26 cellular contexts compared by ENCODE assay signal in genomic region chr6:65570340-65570739, GRCh38.
"Had no signal": no experiment of that assay in that cellular context is flagged by ENCODE, and none has a peak within 500 bp of the region (broad histone marks: within the 10 kb centered on the region; RNA-seq: fewer than 3 reads in every experiment).

No MANE protein-coding gene starts in this region.

- ATAC-seq: activated T-helper 17 cell treated with anti-CD3 and anti-CD28 coated beads, Interleukin-2, amount 50 U/mL, for 72 hours had no signal

- H3K4me3 Mint-ChIP-seq: activated CD4-positive, alpha-beta memory T cell treated with anti-CD3 and anti-CD28 coated beads for 36 hours; activated CD4-positive, alpha-beta T cell treated with anti-CD3 and anti-CD28 coated beads, Interleukin-2, amount 10 ng/mL, durations not matched to agents 24 days and 14 days; activated naive CD4-positive, alpha-beta T cell treated with anti-CD3 and anti-CD28 coated beads for 36 hours; activated naive CD8-positive, alpha-beta T cell; activated T-helper 17 cell treated with anti-CD3 and anti-CD28 coated beads, Interleukin-2, amount 50 U/mL, for 72 hours; brain; central memory CD8-positive, alpha-beta T cell; T-helper 1 cell treated with Interleukin-12 subunit alpha and Interleukin-12 subunit beta and Interleukin-4 antibody, amounts not matched to agents 30 μg/mL and 1 μg/mL, for 36 hours had no signal

- H3K4me3 ChIP-seq: MG63, SJSA1 had no signal

- H3K27me3 Mint-ChIP-seq: activated CD4-positive, alpha-beta memory T cell treated with anti-CD3 and anti-CD28 coated beads for 36 hours; activated CD4-positive, alpha-beta T cell treated with anti-CD3 and anti-CD28 coated beads, Interleukin-2, amount 10 ng/mL, durations not matched to agents 24 days and 14 days; activated naive CD8-positive, alpha-beta T cell; activated T-helper 17 cell treated with anti-CD3 and anti-CD28 coated beads, Interleukin-2, amount 50 U/mL, for 72 hours; central memory CD8-positive, alpha-beta T cell had no signal

- H3K27ac Mint-ChIP-seq: activated CD4-positive, alpha-beta memory T cell treated with anti-CD3 and anti-CD28 coated beads for 36 hours; activated CD4-positive, alpha-beta T cell treated with anti-CD3 and anti-CD28 coated beads, Interleukin-2, amount 10 ng/mL, durations not matched to agents 24 days and 14 days; activated naive CD4-positive, alpha-beta T cell treated with anti-CD3 and anti-CD28 coated beads for 36 hours; activated naive CD8-positive, alpha-beta T cell; activated T-helper 17 cell treated with anti-CD3 and anti-CD28 coated beads, Interleukin-2, amount 50 U/mL, for 72 hours; brain; T-helper 1 cell treated with Interleukin-12 subunit alpha and Interleukin-12 subunit beta and Interleukin-4 antibody, amounts not matched to agents 30 μg/mL and 1 μg/mL, for 36 hours had no signal

- H3K4me1 Mint-ChIP-seq: activated CD4-positive, alpha-beta T cell treated with anti-CD3 and anti-CD28 coated beads, Interleukin-2, amount 10 ng/mL, durations not matched to agents 24 days and 14 days; activated T-helper 17 cell treated with anti-CD3 and anti-CD28 coated beads, Interleukin-2, amount 50 U/mL, for 72 hours; brain; central memory CD8-positive, alpha-beta T cell had no signal

- DNase-seq: activated CD4-positive, alpha-beta memory T cell treated with anti-CD3 and anti-CD28 coated beads for 36 hours; activated CD4-positive, alpha-beta T cell treated with anti-CD3 and anti-CD28 coated beads for 1 hour; activated CD4-positive, alpha-beta T cell treated with anti-CD3 and anti-CD28 coated beads, Interleukin-2, amount 10 ng/mL, durations not matched to agents 24 days and 14 days; activated gamma-delta T cell; activated naive CD4-positive, alpha-beta T cell treated with anti-CD3 and anti-CD28 coated beads for 36 hours; activated T-cell treated with anti-CD3 and anti-CD28 coated beads for 4 hours; activated T-cell treated with anti-CD3 and anti-CD28 coated beads, Interleukin-2, amount 50 U/mL, for 48 hours; amygdala; MG63; MV-4-11; NCI-H1092 treated with DMSO at 0.1 percent for 48 hours; NCI-H1436; NCI-H187; NCI-H2081; NCI-H510A treated with DMSO at 0.1 percent for 48 hours; NCI-H69; NK-92 treated with Interleukin-12 subunit alpha and Interleukin-12 subunit beta, amount 100 ng/mL, for 24 hours; SHP77 had no signal

- H3K4me1 ChIP-seq: SJSA1 had no signal

- FAIRE-seq: astrocyte, RCC 7860 had no signal

- H3K36me3 Mint-ChIP-seq: activated CD4-positive, alpha-beta memory T cell treated with anti-CD3 and anti-CD28 coated beads for 36 hours; activated naive CD8-positive, alpha-beta T cell; brain had no signal

- H3K27ac ChIP-seq: SJSA1 had no signal

- H3K27me3 ChIP-seq: MG63, SJSA1 had no signal

- H3K36me3 ChIP-seq: MG63, SJSA1 had no signal

- H3K9me3 ChIP-seq: MG63, SJSA1 had no signal
